ENCODE assay signal across 6 cellular contexts in genomic region chr3:26309536-26309935, GRCh38.
DNase-seq lines count a peak whose midpoint lies in the region; TF ChIP-seq lines count a peak whose summit lies in the region.
"Not testable (repeated sequence)": the region's sequence is repeated elsewhere in the genome, so short reads cannot be mapped to it uniquely, and the experiment has no call there.

No MANE protein-coding gene starts in this region.

- peak; percentile 67 for DNase-seq in DMS53 (lab: John Stamatoyannopoulos, UW)
- DNase-seq in LoVo (ENCODE audit: low spot score): peak; percentile 5
- peak; percentile 30 for DNase-seq in MV-4-11 (lab: John Stamatoyannopoulos, UW)
- DNase-seq in RKO (ENCODE audit: low spot score): peak; percentile 7
- peak; percentile 2 for DNase-seq in mammary epithelial cell
- DNase-seq in epithelial cell of prostate (ENCODE audit: low read depth, low spot score): peak; percentile 5

- H3K79me2 ChIP-seq in mammary epithelial cell (ENCODE audit: insufficient read depth, low read length): not testable (repeated sequence)

- not testable (repeated sequence) for TF ChIP-seq CTCF in mammary epithelial cell (conservative IDR thresholded peaks at IDR 0.05 in 1 of 2, IDR thresholded peaks at IDR 0.05 in 1 of 2; ENCODE audit: extremely low read depth in 1 of 2, insufficient read depth in 1 of 2, low read depth in 1 of 2, low read length in 2 of 2)

- not testable (repeated sequence) for H3K4me1 ChIP-seq in mammary epithelial cell (ENCODE audit: insufficient read depth, low read length)

- H3K4me3 ChIP-seq in mammary epithelial cell (replicated peaks in 1 of 3; ENCODE audit: insufficient read depth in 1 of 3, low read depth in 2 of 3, low read length in 3 of 3): not testable (repeated sequence)

- H3K9me3 ChIP-seq in mammary epithelial cell (replicated peaks; ENCODE audit: insufficient read depth, low read length): peaks cover 14% of the 10 kb centered on the region

- H3K4me2 ChIP-seq in mammary epithelial cell (ENCODE audit: insufficient read depth, low read depth, low read length): not testable (repeated sequence)

- dilution Hi-C loops in mammary epithelial cell (cut with HindIII; ENCODE audit: low sequenced_read_pairs): not testable (repeated sequence)

- H3K27me3 ChIP-seq in mammary epithelial cell (ENCODE audit: insufficient read depth, low read length): not testable (repeated sequence)

- not testable (repeated sequence) for BruUV-seq in mammary epithelial cell (replicated peaks; lab: Mats Ljungman, UMichigan)

- CTCF ChIA-PET in mammary epithelial cell (lab: Charles Lee; ENCODE audit: low non-redundant PET): not testable (repeated sequence)

- in situ Hi-C loops in mammary epithelial cell (cut with MboI; ENCODE audit: low sequenced_read_pairs in 2 of 2): not testable (repeated sequence)

- H2AFZ ChIP-seq in mammary epithelial cell (ENCODE audit: low read depth, low read length): not testable (repeated sequence)

- intact Hi-C loops in mammary epithelial cell (cut with micrococcal nuclease): not testable (repeated sequence)

- not testable (repeated sequence) for H4K20me1 ChIP-seq in mammary epithelial cell (ENCODE audit: insufficient read depth, low read length)

- H3K36me3 ChIP-seq in mammary epithelial cell (ENCODE audit: insufficient read depth, low read length): not testable (repeated sequence)

- H3K27ac ChIP-seq in mammary epithelial cell (ENCODE audit: insufficient read depth, low read depth, low read length): not testable (repeated sequence)
- peak overlapping the region; percentile 52 for H3K27ac ChIP-seq in epithelial cell of prostate

- WGBS in mammary epithelial cell (ENCODE audit: low coverage, missing lambda C conversion rate): 100% methylated on average over 1 of the region's 1 CpG

- not testable (repeated sequence) for H3K9ac ChIP-seq in mammary epithelial cell (ENCODE audit: insufficient read depth, low read length)

Comparison
In these comparisons a context has a peak if more than half of its experiments do, and no peak if none do; other contexts are left out.
1. DNase-seq: peak in every context shown above with its lines; median percentile 67 in DMS53; 30 in MV-4-11; 7 in RKO; 5 in LoVo; 5 in epithelial cell of prostate; 2 in mammary epithelial cell.